In the genomic region with DNA sequence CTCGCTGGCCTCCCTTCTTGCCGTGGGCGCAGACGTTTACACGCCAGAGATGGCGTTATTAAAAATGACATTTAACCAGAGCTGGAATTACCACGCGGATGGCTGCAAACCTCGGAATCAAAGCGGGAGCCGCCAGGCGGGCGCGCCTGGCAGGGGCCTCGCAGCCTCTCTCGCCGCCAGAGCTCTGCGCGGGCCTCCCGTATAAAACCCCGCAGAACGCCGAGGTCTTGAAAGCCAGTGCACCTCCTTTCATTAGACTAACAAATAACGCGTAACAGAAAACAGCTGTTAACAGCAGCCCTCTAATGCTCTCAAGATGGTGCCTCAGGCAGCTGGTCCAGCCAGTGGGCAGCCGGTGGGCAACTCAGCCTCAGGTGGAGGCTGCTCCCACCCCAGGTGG, we compare ENCODE assay signal across 17 cellular contexts. TPM values are rescaled to one million over a fixed set of nuclear protein-coding genes. Genes with fewer than 3 reads are reported as not detected.
A peak's percentile ranks its signal among the peaks of the same experiment; 100 is the strongest.
DNase-seq lines count a peak whose midpoint lies in the region; ATAC-seq and TF ChIP-seq lines count a peak whose summit lies in the region.
"Had no signal": no experiment of that assay in that cellular context is flagged by ENCODE, and none has a peak within 500 bp of the region (broad histone marks: within the 10 kb centered on the region; RNA-seq: fewer than 3 reads in every experiment).

No MANE protein-coding gene starts in this region.

- H3K36me3 Mint-ChIP-seq in stimulated activated naive B cell treated with anti-CD40 and anti-IgM and Interleukin-4, amounts not matched to agents 10 μg/mL and 1 μg/mL and 100 μg/mL, for 72 hours: no peaks in the 10 kb centered on the region
- no peaks in the 10 kb centered on the region for H3K36me3 Mint-ChIP-seq in CD8-positive, alpha-beta T cell
- H3K36me3 Mint-ChIP-seq: CD4-positive, alpha-beta memory T cell had no signal

- no peaks in the 10 kb centered on the region for H3K9me3 Mint-ChIP-seq in stimulated activated naive B cell treated with anti-CD40 and anti-IgM and Interleukin-4, amounts not matched to agents 10 μg/mL and 1 μg/mL and 100 μg/mL, for 72 hours
- H3K9me3 Mint-ChIP-seq in CD8-positive, alpha-beta T cell: no peaks in the 10 kb centered on the region
- H3K9me3 Mint-ChIP-seq: CD4-positive, alpha-beta memory T cell had no signal

- no peak overlapping the region for H3K4me3 ChIP-seq in HEK293 (ENCODE audit: low read depth, low read length)
- no peak overlapping the region for H3K4me3 ChIP-seq in skin epidermis
- H3K4me3 ChIP-seq in CD8-positive, alpha-beta T cell (ENCODE audit: low read depth, low read length): no peak overlapping the region

- no peaks in the 10 kb centered on the region for H3K36me3 ChIP-seq in HEK293 (ENCODE audit: control insufficient read depth in 2 of 2, insufficient read depth in 1 of 2, low read length in 2 of 2)
- no peaks in the 10 kb centered on the region for H3K36me3 ChIP-seq in CD8-positive, alpha-beta T cell (ENCODE audit: insufficient read depth, low read length)

- H3K9me3 ChIP-seq in HEK293 (ENCODE audit: control insufficient read depth, insufficient read depth, low read depth, low read length): no peaks in the 10 kb centered on the region
- no peaks in the 10 kb centered on the region for H3K9me3 ChIP-seq in CD8-positive, alpha-beta T cell (ENCODE audit: low read length)

- CTCF ChIA-PET in HEK293 (lab: Yijun Ruan, JAX): interaction anchor here (0.9 to 1.9 kb wide), 4 partner anchors 10 to 544 kb away, joined by 3 to 5 read pairs (median 3); no protein-coding TSS in a partner anchor
- CTCF ChIA-PET in CD8-positive, alpha-beta T cell (lab: Charles Lee): no interaction called here

- no peaks in the 10 kb centered on the region for H3K27me3 ChIP-seq in CD8-positive, alpha-beta T cell (ENCODE audit: insufficient read depth, low read length)

- H3K27ac ChIP-seq in HEK293 (ENCODE audit: extremely low read depth, low read depth, low read length) (no peak overlapping the region), skin epidermis (peak overlapping the region in 11 of 21 experiments; percentile 3 to 81 (median 55))
- H3K27ac ChIP-seq in CD8-positive, alpha-beta T cell (ENCODE audit: low read depth, low read length): no peak overlapping the region

- H3K4me1 Mint-ChIP-seq in stimulated activated naive B cell treated with anti-CD40 and anti-IgM and Interleukin-4, amounts not matched to agents 10 μg/mL and 1 μg/mL and 100 μg/mL, for 72 hours: peaks cover 0 to 5% of the 10 kb centered on the region in 2 donors
- H3K4me1 Mint-ChIP-seq in CD8-positive, alpha-beta T cell (ENCODE audit: low read depth): no peaks in the 10 kb centered on the region
- H3K4me1 Mint-ChIP-seq: CD4-positive, alpha-beta memory T cell had no signal

- POLR2A ChIA-PET in HEK293 (lab: Yijun Ruan, JAX): interaction anchor here (1.3 kb wide), 1 partner anchor 16 kb away, joined by 3 read pairs; no protein-coding TSS in a partner anchor
- POLR2A ChIA-PET in CD8-positive, alpha-beta T cell (lab: Charles Lee): no interaction called here

- peak; percentile 30 for DNase-seq in NCI-H526 treated with DMSO at 0.1 percent for 48 hours (lab: John Stamatoyannopoulos, UW)
- peak; percentile 14 for DNase-seq in fibroblast of gingiva (ENCODE audit: low read depth)
- no peak for DNase-seq in stimulated activated naive B cell treated with anti-CD40 and anti-IgM and Interleukin-4, amounts not matched to agents 10 μg/mL and 1 μg/mL and 100 μg/mL, for 72 hours
- DNase-seq in CD8-positive, alpha-beta T cell: no peak
- no peak for DNase-seq in occipital lobe (lab: John Stamatoyannopoulos, UW)
- DNase-seq: CD4-positive, alpha-beta memory T cell; HCEC 1CT; MV-4-11; NCI-H1436; NCI-H2029; NCI-H748 treated with DMSO at 0.1 percent for 48 hours; OCI-M1; SHP77 treated with DMSO at 0.1 percent for 48 hours had no signal

- H3K27me3 Mint-ChIP-seq in stimulated activated naive B cell treated with anti-CD40 and anti-IgM and Interleukin-4, amounts not matched to agents 10 μg/mL and 1 μg/mL and 100 μg/mL, for 72 hours: peaks cover 24 to 62% of the 10 kb centered on the region in 2 donors
- peaks cover 21% of the 10 kb centered on the region for H3K27me3 Mint-ChIP-seq in CD8-positive, alpha-beta T cell (ENCODE audit: low read depth)

- no peak for TF ChIP-seq CTCF in HEK293 (tag by site-specific recombination; IDR thresholded peaks at IDR 0.05)
- TF ChIP-seq CTCF in CD8-positive, alpha-beta T cell (IDR thresholded peaks at IDR 0.05): no peak

- no peak overlapping the region for H3K4me3 Mint-ChIP-seq in stimulated activated naive B cell treated with anti-CD40 and anti-IgM and Interleukin-4, amounts not matched to agents 10 μg/mL and 1 μg/mL and 100 μg/mL, for 72 hours
- no peak overlapping the region for H3K4me3 Mint-ChIP-seq in CD8-positive, alpha-beta T cell
- H3K4me3 Mint-ChIP-seq: CD4-positive, alpha-beta memory T cell had no signal

- no peak for ATAC-seq in stimulated activated naive B cell treated with anti-CD40 and anti-IgM and Interleukin-4, amounts not matched to agents 10 μg/mL and 1 μg/mL and 100 μg/mL, for 72 hours (replicated peaks)
- no peak for ATAC-seq in CD8-positive, alpha-beta T cell

- intact Hi-C loops in CD8-positive, alpha-beta T cell (cut with DNase I, micrococcal nuclease): no loop called here

- no peaks in the 10 kb centered on the region for H3K4me1 ChIP-seq in HEK293 (ENCODE audit: control insufficient read depth, insufficient read depth, low read length)
- H3K4me1 ChIP-seq in CD8-positive, alpha-beta T cell (ENCODE audit: insufficient read depth, low read length): no peaks in the 10 kb centered on the region

- H3K27ac Mint-ChIP-seq in stimulated activated naive B cell treated with anti-CD40 and anti-IgM and Interleukin-4, amounts not matched to agents 10 μg/mL and 1 μg/mL and 100 μg/mL, for 72 hours: no peak overlapping the region
- no peak overlapping the region for H3K27ac Mint-ChIP-seq in CD8-positive, alpha-beta T cell
- H3K27ac Mint-ChIP-seq: CD4-positive, alpha-beta memory T cell had no signal

TF ChIP-seq in HEK293, 187 proteins besides CTCF, POLR2A, EP300 and RAD21:
- TF ChIP-seq ZNF175 (tag by site-specific recombination; IDR thresholded peaks at IDR 0.05) (no peak), ZNF37A (tag by site-specific recombination; IDR thresholded peaks at IDR 0.05) (no peak), ZNF544 (tag by site-specific recombination; IDR thresholded peaks at IDR 0.05) (no peak), EGR2 (tag by site-specific recombination; IDR thresholded peaks at IDR 0.05; ENCODE audit: low read depth) (0 out of 2 replicates have a peak, but pooled peaks have one; percentile 24), ZFHX2 (tag by site-specific recombination; conservative IDR thresholded peaks at IDR 0.05) (no peak; the same call in 1 of the 2 replicates), ZNF274 (IDR thresholded peaks at IDR 0.05; ENCODE audit: low read length) (no peak), ZNF274 (tag by site-specific recombination; IDR thresholded peaks at IDR 0.05; ENCODE audit: borderline replicate concordance) (no peak)

RNA-seq across cellular contexts. Expression of a gene that starts 10.2 kb away (rescaled TPM):
- total RNA-seq in CD8-positive, alpha-beta T cell: not detected
- total RNA-seq in occipital lobe: 0.16 TPM
- total RNA-seq: CD4-positive, alpha-beta memory T cell; G401; RPMI7951 had no signal

RNA-seq across cellular contexts. Expression of a gene that starts 33.7 kb away (rescaled TPM):
- total RNA-seq in CD8-positive, alpha-beta T cell: 10 to 100 TPM; 39.9 to 42.0 TPM
- 10.1 TPM for total RNA-seq in occipital lobe

RNA-seq across cellular contexts. Expression of a gene that starts 49.7 kb away (rescaled TPM):
- 10 to 100 TPM; 48.1 to 51.1 TPM for total RNA-seq in CD8-positive, alpha-beta T cell
- 11.2 TPM for total RNA-seq in occipital lobe

RNA-seq across cellular contexts. Expression of a gene that starts 54.8 kb away (rescaled TPM):
- total RNA-seq in CD8-positive, alpha-beta T cell: under 1 TPM in 1 of 2 experiments, not detected in 1; 0.19 TPM
- total RNA-seq in occipital lobe: not detected
- total RNA-seq: CD4-positive, alpha-beta memory T cell; G401; RPMI7951 had no signal

Comparison
In these comparisons a context has a peak if more than half of its experiments do, and no peak if none do; other contexts are left out.
1. H3K27ac ChIP-seq: peak in skin epidermis (11 of 21); none in HEK293 (single experiment) and CD8-positive, alpha-beta T cell (single experiment).
2. DNase-seq: peak in NCI-H526 treated with DMSO at 0.1 percent for 48 hours (single experiment) and fibroblast of gingiva (single experiment); none in stimulated activated naive B cell treated with anti-CD40 and anti-IgM and Interleukin-4, amounts not matched to agents 10 μg/mL and 1 μg/mL and 100 μg/mL, for 72 hours (single experiment), CD8-positive, alpha-beta T cell (0 of 7) and occipital lobe (single experiment).